ENCODE assay signal across 25 cellular contexts in genomic region chr3:140443073-140443472, GRCh38.
"Had no signal": no experiment of that assay in that cellular context is flagged by ENCODE, and none has a peak within 500 bp of the region (broad histone marks: within the 10 kb centered on the region; RNA-seq: fewer than 3 reads in every experiment).

No MANE protein-coding gene starts in this region.

- ATAC-seq: activated CD4-positive, alpha-beta T cell treated with anti-CD3 and anti-CD28 coated beads for 36 hours; activated CD8-positive, alpha-beta memory T cell treated with anti-CD3 and anti-CD28 coated beads, Interleukin-2, amount 10 ng/mL, durations not matched to agents 7 days and 5 days; activated CD8-positive, alpha-beta T cell treated with anti-CD3 and anti-CD28 coated beads, Interleukin-2, amount 10 ng/mL, durations not matched to agents 7 days and 5 days; activated naive CD4-positive, alpha-beta T cell treated with anti-CD3 and anti-CD28 coated beads, Interleukin-2, amount 50 U/mL, for 72 hours; activated T-cell treated with anti-CD3 and anti-CD28 coated beads, Interleukin-2, amount 50 U/mL, for 72 hours; effector memory CD8-positive, alpha-beta T cell had no signal

- H3K27me3 ChIP-seq: ascending aorta, esophagus squamous epithelium had no signal

- H3K4me3 ChIP-seq: ascending aorta, coronary artery, esophagus squamous epithelium had no signal

- H3K36me3 ChIP-seq: ascending aorta, esophagus squamous epithelium had no signal

- DNase-seq: activated CD4-positive, alpha-beta memory T cell treated with anti-CD3 and anti-CD28 coated beads for 36 hours; activated CD4-positive, alpha-beta T cell treated with anti-CD3 and anti-CD28 coated beads for 36 hours; activated CD4-positive, alpha-beta T cell treated with anti-CD3 and anti-CD28 coated beads, Interleukin-2, amount 10 ng/mL, durations not matched to agents 24 days and 14 days; activated CD4-positive, CD25-positive, alpha-beta regulatory T cell; activated CD4-positive, CD25-positive, alpha-beta regulatory T cell treated with anti-CD3 and anti-CD28 coated beads, Interleukin-2, amount 50 U/mL, for 72 hours; activated CD8-positive, alpha-beta memory T cell treated with anti-CD3 and anti-CD28 coated beads, Interleukin-2, amount 10 ng/mL, durations not matched to agents 7 days and 5 days; activated CD8-positive, alpha-beta memory T cell treated with anti-CD3 and anti-CD28 coated beads, Interleukin-2, amount 50 U/mL, for 48 hours; activated CD8-positive, alpha-beta T cell treated with anti-CD3 and anti-CD28 coated beads, Interleukin-2, amount 10 ng/mL, durations not matched to agents 7 days and 5 days; activated gamma-delta T cell; activated naive CD4-positive, alpha-beta T cell; activated naive CD4-positive, alpha-beta T cell treated with anti-CD3 and anti-CD28 coated beads, Interleukin-2, amount 10 ng/mL, durations not matched to agents 7 days and 5 days; activated naive CD8-positive, alpha-beta T cell treated with anti-CD3 and anti-CD28 coated beads, Interleukin-2, amount 10 ng/mL, durations not matched to agents 7 days and 5 days; activated T-cell treated with anti-CD3 and anti-CD28 coated beads for 4 hours; activated T-cell treated with anti-CD3 and anti-CD28 coated beads, Interleukin-2, amount 50 U/mL, for 24 hours; activated T-cell treated with anti-CD3 and anti-CD28 coated beads, Interleukin-2, amount 50 U/mL, for 72 hours; effector CD4-positive, alpha-beta T cell; effector memory CD8-positive, alpha-beta T cell; esophagus squamous epithelium; foreskin fibroblast; head of caudate nucleus; T-helper 2 cell had no signal

- H3K4me1 ChIP-seq: ascending aorta had no signal

- H3K27ac ChIP-seq: ascending aorta, coronary artery, epithelial cell of prostate had no signal

- H3K9me3 ChIP-seq: ascending aorta, esophagus squamous epithelium had no signal
